ENCODE assay signal across 2 cellular contexts in genomic region chr7:44213872-44214595, GRCh38.
TF ChIP-seq lines count a peak whose summit lies in the region.

No MANE protein-coding gene starts in this region.

TF ChIP-seq in Ishikawa, 13 proteins besides CTCF, POLR2A, EP300 and RAD21 (continued from another document):
- TF ChIP-seq REST (IDR thresholded peaks at IDR 0.05; ENCODE audit: low read depth) (no peak), TCF12 (IDR thresholded peaks at IDR 0.05; ENCODE audit: low read depth) (no peak), TAF1 (IDR thresholded peaks at IDR 0.05; ENCODE audit: low read depth) (no peak), CEBPB (IDR thresholded peaks at IDR 0.05) (no peak), ZBTB7A (IDR thresholded peaks at IDR 0.05; ENCODE audit: low read depth) (no peak), FOXM1 (IDR thresholded peaks at IDR 0.05; ENCODE audit: borderline replicate concordance, low read depth) (no peak), NFIC (IDR thresholded peaks at IDR 0.05) (no peak), TEAD4 (IDR thresholded peaks at IDR 0.05) (no peak), CREB1 (IDR thresholded peaks at IDR 0.05; ENCODE audit: low read depth) (no peak), MAX (IDR thresholded peaks at IDR 0.05) (no peak), EGR1 (IDR thresholded peaks at IDR 0.05) (no peak)

TF ChIP-seq in neural cell, 6 proteins besides CTCF, POLR2A, EP300 and RAD21 (continued from another document):
- TF ChIP-seq REST (IDR thresholded peaks at IDR 0.05; ENCODE audit: borderline replicate concordance): no peak
- TF ChIP-seq EZH2 (IDR thresholded peaks at IDR 0.05; ENCODE audit: borderline replicate concordance, insufficient read depth, low read length, poor library complexity, severe bottlenecking): no peak
- peak; percentile 40 for TF ChIP-seq MXI1 (conservative IDR thresholded peaks at IDR 0.05; ENCODE audit: poor library complexity, severe bottlenecking)
- peak; percentile 92 for TF ChIP-seq SMC3 (conservative IDR thresholded peaks at IDR 0.05; ENCODE audit: poor library complexity)
- TF ChIP-seq TAF1 (IDR thresholded peaks at IDR 0.05; ENCODE audit: low read depth): no peak
